18 cellular contexts compared by ENCODE assay signal in the genomic region with DNA sequence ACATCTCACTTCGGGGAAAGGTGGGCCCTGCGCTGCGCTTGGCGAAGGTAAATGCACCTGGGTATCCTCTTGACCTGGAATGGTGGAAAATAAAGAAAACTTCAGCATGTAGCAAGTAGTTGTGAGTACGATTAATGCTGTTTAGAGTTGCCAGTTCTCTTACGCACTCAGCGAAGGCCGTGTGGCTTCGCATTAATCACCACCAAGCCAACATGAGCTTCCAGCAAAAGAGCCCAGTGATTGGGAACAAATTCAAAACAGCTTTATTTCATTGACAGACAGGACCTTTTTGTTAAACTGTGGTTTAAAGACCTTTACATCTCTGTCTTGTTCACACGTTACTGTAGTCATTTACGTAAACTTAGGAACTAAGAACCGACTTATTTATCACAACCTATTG.
"Had no signal": no experiment of that assay in that cellular context is flagged by ENCODE, and none has a peak within 500 bp of the region (broad histone marks: within the 10 kb centered on the region; RNA-seq: fewer than 3 reads in every experiment).

No MANE protein-coding gene starts in this region.

- DNase-seq: activated B cell treated with CpG ODN at 0.5 μM for 24 hours; activated CD4-positive, alpha-beta T cell treated with anti-CD3 and anti-CD28 coated beads, Interleukin-2, amount 50 U/mL, for 4 hours; activated naive CD4-positive, alpha-beta T cell treated with anti-CD3 and anti-CD28 coated beads, Interleukin-2, amount 50 U/mL, for 16 hours; hypothalamus; kidney glomerular epithelial cell; nephron progenitor cell; occipital lobe; SJCRH30; small intestine; stimulated activated CD4-positive, alpha-beta T cell treated with anti-CD3 and anti-CD28 coated beads, Interleukin-4, amount 100 ng/mL, for 4 hours; stimulated activated CD8-positive, alpha-beta memory T cell treated with anti-CD3 and anti-CD28 coated beads, Interleukin-4, amount 100 ng/mL, for 48 hours; uterus had no signal

- H3K27ac Mint-ChIP-seq: activated B cell treated with CpG ODN at 0.5 μM for 24 hours; nephron progenitor cell; progenitor cell of endocrine pancreas; T-helper 2 cell treated with Interferon-gamma antibody and Interleukin-4, amounts not matched to agents 5 μg/mL and 100 μg/mL, for 36 hours had no signal

- H3K4me3 ChIP-seq: right atrium auricular region, SJCRH30, uterus had no signal

- H3K27ac ChIP-seq: right atrium auricular region, SJCRH30, uterus had no signal

- H3K36me3 Mint-ChIP-seq: mesothelial cell of epicardium had no signal

- H3K9me3 ChIP-seq: right atrium auricular region, SJCRH30, uterus had no signal

- ATAC-seq: esophagus mucosa had no signal

- H3K4me1 ChIP-seq: right atrium auricular region, SJCRH30 had no signal

- H3K36me3 ChIP-seq: right atrium auricular region, SJCRH30, uterus had no signal

- H3K9me3 Mint-ChIP-seq: activated B cell treated with CpG ODN at 0.5 μM for 24 hours; nephron progenitor cell; stimulated activated naive CD8-positive, alpha-beta T cell treated with anti-CD3 and anti-CD28 coated beads, Interleukin-15, Interleukin-2, amounts not matched to agents 100 ng/mL and 50 ng/mL, for 24 hours; T-helper 2 cell treated with Interferon-gamma antibody and Interleukin-4, amounts not matched to agents 5 μg/mL and 100 μg/mL, for 36 hours had no signal

- H3K27me3 ChIP-seq: right atrium auricular region, SJCRH30, uterus had no signal

- H3K4me3 Mint-ChIP-seq: activated B cell treated with CpG ODN at 0.5 μM for 24 hours; mesothelial cell of epicardium; nephron progenitor cell; stimulated activated naive CD8-positive, alpha-beta T cell treated with anti-CD3 and anti-CD28 coated beads, Interleukin-15, Interleukin-2, amounts not matched to agents 100 ng/mL and 50 ng/mL, for 24 hours; T-helper 2 cell treated with Interferon-gamma antibody and Interleukin-4, amounts not matched to agents 5 μg/mL and 100 μg/mL, for 36 hours had no signal
